In the genomic region with DNA sequence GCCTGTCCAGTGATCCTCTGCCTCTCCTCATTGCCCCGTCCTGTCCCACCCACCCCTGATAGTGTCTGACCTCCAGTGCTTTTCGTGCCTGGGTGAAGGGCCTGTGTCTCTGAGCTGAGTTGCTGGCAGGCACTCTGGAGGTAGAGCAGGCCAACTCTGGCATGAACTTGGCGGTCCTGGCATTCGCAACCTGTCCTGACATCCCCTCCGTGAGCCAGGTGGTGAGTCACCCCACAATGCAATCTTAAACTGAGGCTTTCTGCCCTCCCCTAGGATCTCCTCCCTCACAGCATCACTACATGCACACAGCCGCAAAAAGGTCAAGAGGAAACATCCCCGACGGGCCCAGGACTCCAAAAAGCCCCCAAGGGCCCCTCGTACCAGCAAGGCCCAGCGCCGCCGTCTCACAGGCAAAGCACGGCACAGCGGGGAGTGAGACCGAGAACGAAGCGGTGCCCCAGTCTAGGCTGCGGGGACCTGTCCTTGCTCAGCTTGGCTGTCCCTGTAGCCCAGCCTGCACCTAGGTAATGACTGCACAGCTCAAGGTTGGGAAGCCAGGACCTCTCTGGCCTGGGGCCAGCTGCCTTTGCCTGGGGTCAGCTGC, we compare ENCODE assay signal across 15 cellular contexts.
"Had no signal": no experiment of that assay in that cellular context is flagged by ENCODE, and none has a peak within 500 bp of the region (broad histone marks: within the 10 kb centered on the region; RNA-seq: fewer than 3 reads in every experiment).

No MANE protein-coding gene starts in this region.

- H3K9me3 Mint-ChIP-seq: activated naive CD8-positive, alpha-beta T cell treated with anti-CD3 and anti-CD28 coated beads, Interleukin-2, amount 10 ng/mL, durations not matched to agents 7 days and 5 days; activated T-helper 17 cell treated with anti-CD3 and anti-CD28 coated beads, Interleukin-2, amount 50 U/mL, for 72 hours; brain; naive thymus-derived CD4-positive, alpha-beta T cell; stimulated activated naive B cell treated with anti-CD40 and anti-IgM and Interleukin-4, amounts not matched to agents 10 μg/mL and 1 μg/mL and 100 μg/mL, for 72 hours had no signal

- H3K9me3 ChIP-seq: esophagus muscularis mucosa, ovary, sigmoid colon, spleen had no signal

- H3K27me3 Mint-ChIP-seq: activated CD4-positive, alpha-beta T cell treated with anti-CD3 and anti-CD28 coated beads for 36 hours; activated naive CD8-positive, alpha-beta T cell treated with anti-CD3 and anti-CD28 coated beads, Interleukin-2, amount 10 ng/mL, durations not matched to agents 7 days and 5 days; activated T-helper 17 cell treated with anti-CD3 and anti-CD28 coated beads, Interleukin-2, amount 50 U/mL, for 72 hours; naive thymus-derived CD4-positive, alpha-beta T cell; stimulated activated naive B cell treated with anti-CD40 and anti-IgM and Interleukin-4, amounts not matched to agents 10 μg/mL and 1 μg/mL and 100 μg/mL, for 72 hours had no signal

- H3K36me3 ChIP-seq: ovary had no signal

- H3K27ac ChIP-seq: coronary artery, esophagus muscularis mucosa, ovary, sigmoid colon, spleen had no signal

- ATAC-seq: activated CD4-positive, alpha-beta T cell treated with anti-CD3 and anti-CD28 coated beads for 36 hours; activated T-helper 17 cell treated with anti-CD3 and anti-CD28 coated beads, Interleukin-2, amount 50 U/mL, for 72 hours; naive thymus-derived CD4-positive, alpha-beta T cell; stimulated activated naive B cell treated with anti-CD40 and anti-IgM and Interleukin-4, amounts not matched to agents 10 μg/mL and 1 μg/mL and 100 μg/mL, for 72 hours had no signal

- H3K27me3 ChIP-seq: esophagus muscularis mucosa, ovary, sigmoid colon, spleen had no signal

- DNase-seq: activated CD4-positive, alpha-beta T cell treated with anti-CD3 and anti-CD28 coated beads for 36 hours; activated CD4-positive, alpha-beta T cell treated with anti-CD3 and anti-CD28 coated beads, Interleukin-2, amount 50 U/mL, for 48 hours; activated naive CD4-positive, alpha-beta T cell treated with Interleukin-2 at 50 U/mL for 16 hours; activated naive CD8-positive, alpha-beta T cell treated with anti-CD3 and anti-CD28 coated beads, Interleukin-2, amount 10 ng/mL, durations not matched to agents 7 days and 5 days; activated T-cell treated with anti-CD3 and anti-CD28 coated beads for 4 hours; mesenchymal stem cell; naive thymus-derived CD4-positive, alpha-beta T cell; ovary; sigmoid colon; spleen; stimulated activated naive B cell treated with anti-CD40 and anti-IgM and Interleukin-4, amounts not matched to agents 10 μg/mL and 1 μg/mL and 100 μg/mL, for 72 hours had no signal

- H3K27ac Mint-ChIP-seq: activated CD4-positive, alpha-beta T cell treated with anti-CD3 and anti-CD28 coated beads for 36 hours; activated naive CD8-positive, alpha-beta T cell treated with anti-CD3 and anti-CD28 coated beads, Interleukin-2, amount 10 ng/mL, durations not matched to agents 7 days and 5 days; activated T-helper 17 cell treated with anti-CD3 and anti-CD28 coated beads, Interleukin-2, amount 50 U/mL, for 72 hours; brain; stimulated activated naive B cell treated with anti-CD40 and anti-IgM and Interleukin-4, amounts not matched to agents 10 μg/mL and 1 μg/mL and 100 μg/mL, for 72 hours had no signal

- H3K4me3 ChIP-seq: coronary artery, esophagus muscularis mucosa, ovary, sigmoid colon, spleen had no signal

- H3K4me3 Mint-ChIP-seq: activated CD4-positive, alpha-beta T cell treated with anti-CD3 and anti-CD28 coated beads for 36 hours; activated naive CD8-positive, alpha-beta T cell treated with anti-CD3 and anti-CD28 coated beads, Interleukin-2, amount 10 ng/mL, durations not matched to agents 7 days and 5 days; activated T-helper 17 cell treated with anti-CD3 and anti-CD28 coated beads, Interleukin-2, amount 50 U/mL, for 72 hours; stimulated activated naive B cell treated with anti-CD40 and anti-IgM and Interleukin-4, amounts not matched to agents 10 μg/mL and 1 μg/mL and 100 μg/mL, for 72 hours had no signal
